20 cellular contexts compared by ENCODE assay signal in genomic region chr6:118500130-118501015, GRCh38. TPM values are rescaled to one million over a fixed set of nuclear protein-coding genes. Genes with fewer than 3 reads are reported as not detected.
"Had no signal": no experiment of that assay in that cellular context is flagged by ENCODE, and none has a peak within 500 bp of the region (broad histone marks: within the 10 kb centered on the region; RNA-seq: fewer than 3 reads in every experiment).

No MANE protein-coding gene starts in this region.

- H3K27ac ChIP-seq: suprapubic skin, vagina had no signal

- ATAC-seq: activated naive CD4-positive, alpha-beta T cell treated with anti-CD3 and anti-CD28 coated beads, Interleukin-2, amount 50 U/mL, for 72 hours had no signal

- H3K4me3 ChIP-seq: lung, suprapubic skin, vagina had no signal

- H3K27me3 ChIP-seq: suprapubic skin, vagina had no signal

- H3K9me3 ChIP-seq: suprapubic skin, vagina had no signal

- H3K4me1 ChIP-seq: suprapubic skin had no signal

- DNase-seq: activated B cell treated with CpG ODN at 0.5 μM for 24 hours; activated CD4-positive, alpha-beta memory T cell treated with anti-CD3 and anti-CD28 coated beads for 36 hours; activated CD4-positive, alpha-beta T cell treated with anti-CD3 and anti-CD28 coated beads for 4 hours; activated gamma-delta T cell treated with Interleukin-2 at 50 U/mL for 16 hours; activated T-cell treated with anti-CD3 and anti-CD28 coated beads for 4 hours; amniotic stem cell; dermis blood vessel endothelial cell; effector memory CD4-positive, alpha-beta T cell; midbrain; nucleus accumbens; stimulated activated CD4-positive, alpha-beta T cell treated with anti-CD3 and anti-CD28 coated beads, Interleukin-12 subunit alpha, Interleukin-12 subunit beta, amount 100 ng/mL, for 4 hours; stimulated activated CD4-positive, alpha-beta T cell treated with anti-CD3 and anti-CD28 coated beads, Interleukin-2, amount 100 ng/mL, for 24 hours; T-helper 9 cell; trophoblast cell had no signal

RNA-seq across cellular contexts. Expression of gene PLN, which starts 47.7 kb away (rescaled TPM):
- total RNA-seq: activated B cell treated with CpG ODN at 0.5 μM for 24 hours; activated CD4-positive, alpha-beta memory T cell treated with anti-CD3 and anti-CD28 coated beads for 36 hours; activated naive CD4-positive, alpha-beta T cell treated with anti-CD3 and anti-CD28 coated beads, Interleukin-2, amount 50 U/mL, for 72 hours; activated T-helper 1 cell treated with anti-CD3 and anti-CD28 coated beads, Interleukin-12 subunit alpha, Interleukin-12 subunit beta, Interleukin-2, Interleukin-4 antibody, amounts not matched to agents 30 ng/mL and 10 ng/mL and 1 ng/mL, durations not matched to agents 14 hours and 24 hours and 36 hours; dermis blood vessel endothelial cell had no signal
- polyA plus RNA-seq: keratinocyte had no signal
